ENCODE assay signal across 1 cellular context in the genomic region with DNA sequence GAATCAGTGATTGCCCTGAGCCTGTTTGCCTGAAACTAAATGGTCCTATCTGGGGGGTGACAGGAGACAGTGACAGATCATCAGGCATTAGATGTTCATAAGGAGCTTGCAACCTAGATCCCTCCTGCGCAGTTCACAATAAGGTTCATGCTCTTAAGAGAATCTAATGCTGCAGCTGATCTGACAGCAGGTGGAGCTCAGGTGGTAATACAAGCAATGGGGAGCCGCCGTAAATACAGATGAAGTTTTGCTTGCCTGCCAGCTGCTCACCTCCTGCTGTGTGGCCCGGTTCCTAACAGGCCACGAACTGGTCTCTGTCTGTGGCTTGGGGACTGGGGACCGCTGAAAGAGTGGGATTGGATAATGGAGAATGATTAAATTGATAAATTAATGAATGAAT.
A peak's percentile ranks its signal among the peaks of the same experiment; 100 is the strongest.
TF ChIP-seq lines count a peak whose summit lies in the region.

No MANE protein-coding gene starts in this region.

TF ChIP-seq in H1, 55 proteins besides CTCF, POLR2A, EP300 and RAD21:
- TF ChIP-seq TCF12 (IDR thresholded peaks at IDR 0.05; ENCODE audit: low read depth, low read length) (peak; percentile 87), SAP30 (IDR thresholded peaks at IDR 0.05; ENCODE audit: insufficient read depth, insufficient replicate concordance, low read length) (no peak)
